Comparison of ENCODE assay signal across 9 cellular contexts in the genomic region with DNA sequence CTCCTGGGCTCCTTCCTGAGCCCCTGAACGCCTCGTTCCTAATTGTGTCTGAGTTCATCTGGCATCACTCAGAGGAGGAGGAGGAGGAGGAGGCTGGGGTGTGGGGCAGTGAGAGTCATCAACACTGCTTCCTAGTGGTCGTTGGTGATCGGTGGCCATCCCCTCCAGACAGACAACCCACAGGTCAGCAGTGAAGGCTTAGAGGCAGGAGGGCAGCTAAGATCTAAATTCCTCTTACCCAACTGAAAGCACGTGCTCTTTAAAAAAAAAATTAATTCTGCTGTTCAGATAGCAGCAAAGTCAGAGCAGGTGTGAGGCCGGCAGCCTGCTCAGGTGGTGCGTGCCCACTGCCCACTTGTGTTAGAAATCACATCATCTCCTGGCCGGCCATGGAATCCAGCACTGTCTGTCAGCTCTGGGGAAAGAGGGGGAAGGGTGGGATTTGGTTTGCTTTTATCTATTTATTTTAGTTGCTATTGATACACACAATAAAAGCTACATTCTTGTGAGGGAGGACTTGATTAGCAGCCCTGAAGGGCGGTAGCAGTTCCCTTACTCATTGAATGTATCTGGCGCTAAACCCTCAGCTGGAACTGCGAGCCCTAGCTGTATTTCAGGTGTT. TPM values are rescaled to one million over a fixed set of nuclear protein-coding genes. Genes with fewer than 3 reads are reported as not detected.
DNase-seq lines count a peak whose midpoint lies in the region; ATAC-seq lines count a peak whose summit lies in the region.
"Had no signal": no experiment of that assay in that cellular context is flagged by ENCODE, and none has a peak within 500 bp of the region (broad histone marks: within the 10 kb centered on the region; RNA-seq: fewer than 3 reads in every experiment).

No MANE protein-coding gene starts in this region.

- H3K27ac ChIP-seq in naive thymus-derived CD4-positive, alpha-beta T cell (ENCODE audit: low read depth, low read length) = peak overlapping the region; percentile 34

- peaks cover 21% of the 10 kb centered on the region for H3K4me1 Mint-ChIP-seq in activated naive CD8-positive, alpha-beta T cell treated with anti-CD3 and anti-CD28 coated beads, Interleukin-2, amount 10 ng/mL, durations not matched to agents 7 days and 5 days
- peaks cover 16 to 44% (median 37%) of the 10 kb centered on the region in 7 donors for H3K4me1 Mint-ChIP-seq in naive thymus-derived CD4-positive, alpha-beta T cell

- peak overlapping the region; percentile 46 for H3K27ac Mint-ChIP-seq in activated naive CD8-positive, alpha-beta T cell treated with anti-CD3 and anti-CD28 coated beads, Interleukin-2, amount 10 ng/mL, durations not matched to agents 7 days and 5 days
- peak overlapping the region; percentile 47 to 99 (median 75) for H3K27ac Mint-ChIP-seq in naive thymus-derived CD4-positive, alpha-beta T cell

- peak overlapping the region; percentile 26 for H3K4me3 Mint-ChIP-seq in activated naive CD8-positive, alpha-beta T cell treated with anti-CD3 and anti-CD28 coated beads, Interleukin-2, amount 10 ng/mL, durations not matched to agents 7 days and 5 days
- peak overlapping the region in 7 of 10 donors; percentile 7 to 44 (median 27) for H3K4me3 Mint-ChIP-seq in naive thymus-derived CD4-positive, alpha-beta T cell

- H3K36me3 ChIP-seq in naive thymus-derived CD4-positive, alpha-beta T cell (ENCODE audit: control insufficient read depth in 2 of 3, insufficient read depth in 3 of 3, low read length in 3 of 3) = peaks cover 0 to 8% (median 0%) of the 10 kb centered on the region in 3 experiments

- no peak for ATAC-seq in activated naive CD8-positive, alpha-beta T cell treated with anti-CD3 and anti-CD28 coated beads, Interleukin-2, amount 10 ng/mL, durations not matched to agents 7 days and 5 days (ENCODE audit: low read depth)
- no peak for ATAC-seq in naive thymus-derived CD4-positive, alpha-beta T cell
- ATAC-seq in HG02798 (IDR thresholded peaks at IDR 0.05; ENCODE audit: poor library complexity, unreplicated experiment) (no peak), GM18868 (IDR thresholded peaks at IDR 0.05; ENCODE audit: unreplicated experiment) (no peak), HG03520 (IDR thresholded peaks at IDR 0.05; ENCODE audit: unreplicated experiment) (no peak)

- DNase-seq in DMS 273 treated with DMSO at 0.1 percent for 48 hours (lab: John Stamatoyannopoulos, UW) (peak; percentile 9), NAMALWA (ENCODE audit: low spot score) (peak; percentile 86)
- DNase-seq in activated naive CD8-positive, alpha-beta T cell treated with anti-CD3 and anti-CD28 coated beads, Interleukin-2, amount 10 ng/mL, durations not matched to agents 7 days and 5 days = no peak
- no peak for DNase-seq in naive thymus-derived CD4-positive, alpha-beta T cell
- DNase-seq in effector CD8-positive, alpha-beta T cell (lab: John Stamatoyannopoulos, UW) = no peak
- DNase-seq: SW 1271 had no signal

- peaks cover 16% of the 10 kb centered on the region for H3K36me3 Mint-ChIP-seq in activated naive CD8-positive, alpha-beta T cell treated with anti-CD3 and anti-CD28 coated beads, Interleukin-2, amount 10 ng/mL, durations not matched to agents 7 days and 5 days
- peaks cover 6 to 25% (median 19%) of the 10 kb centered on the region in 5 donors for H3K36me3 Mint-ChIP-seq in naive thymus-derived CD4-positive, alpha-beta T cell

- POLR2A ChIA-PET in activated naive CD8-positive, alpha-beta T cell treated with anti-CD3 and anti-CD28 coated beads, Interleukin-2, amount 10 ng/mL, durations not matched to agents 7 days and 5 days (lab: Charles Lee) = interaction anchor here (2.3 to 8.7 kb wide), 3 partner anchors 9 to 17 kb away, joined by 13 to 231 read pairs (median 153); no protein-coding TSS in a partner anchor
- POLR2A ChIA-PET in naive thymus-derived CD4-positive, alpha-beta T cell (lab: Charles Lee) = interaction anchor here (0.7 to 13.5 kb wide), 16 partner anchors 10 to 1188 kb away, joined by 3 to 426 read pairs (median 4); no protein-coding TSS in a partner anchor

- H3K9me3 ChIP-seq in naive thymus-derived CD4-positive, alpha-beta T cell (ENCODE audit: control insufficient read depth in 2 of 3, low read length in 3 of 3) = no peaks in the 10 kb centered on the region

- H3K4me3 ChIP-seq in naive thymus-derived CD4-positive, alpha-beta T cell (ENCODE audit: low read length) = no peak overlapping the region

- no peaks in the 10 kb centered on the region for H3K27me3 ChIP-seq in naive thymus-derived CD4-positive, alpha-beta T cell (ENCODE audit: control insufficient read depth in 2 of 2, insufficient read depth in 2 of 2, low read length in 2 of 2)

- H3K27me3 Mint-ChIP-seq in activated naive CD8-positive, alpha-beta T cell treated with anti-CD3 and anti-CD28 coated beads, Interleukin-2, amount 10 ng/mL, durations not matched to agents 7 days and 5 days = no peaks in the 10 kb centered on the region
- H3K27me3 Mint-ChIP-seq in naive thymus-derived CD4-positive, alpha-beta T cell = no peaks in the 10 kb centered on the region

- CTCF ChIA-PET in naive thymus-derived CD4-positive, alpha-beta T cell (lab: Charles Lee) = interaction anchor here (0.6 to 8.0 kb wide), 3 partner anchors 11 to 18 kb away, joined by 3 to 57 read pairs (median 12); no protein-coding TSS in a partner anchor

- no peaks in the 10 kb centered on the region for H3K9me3 Mint-ChIP-seq in activated naive CD8-positive, alpha-beta T cell treated with anti-CD3 and anti-CD28 coated beads, Interleukin-2, amount 10 ng/mL, durations not matched to agents 7 days and 5 days
- H3K9me3 Mint-ChIP-seq in naive thymus-derived CD4-positive, alpha-beta T cell = peaks cover 0 to 5% (median 0%) of the 10 kb centered on the region in 11 donors

- H3K4me1 ChIP-seq in naive thymus-derived CD4-positive, alpha-beta T cell (ENCODE audit: control insufficient read depth in 2 of 2, insufficient read depth in 2 of 2, low read length in 2 of 2) = peaks cover 19 to 20% of the 10 kb centered on the region in 2 donors

- intact Hi-C loops in naive thymus-derived CD4-positive, alpha-beta T cell (cut with micrococcal nuclease) = loop anchor here in 1 of 2 donors (2.0 kb wide), 1 partner anchor 37 kb away; no protein-coding TSS in a partner anchor

RNA-seq across cellular contexts. Expression of a gene that starts 46.6 kb away (rescaled TPM):
- total RNA-seq in activated naive CD8-positive, alpha-beta T cell treated with anti-CD3 and anti-CD28 coated beads, Interleukin-2, amount 10 ng/mL, durations not matched to agents 7 days and 5 days = 100 to 1,000 TPM; 369 to 382 TPM
- 100 to 1,000 TPM; 266 to 449 (median 405) TPM for total RNA-seq in naive thymus-derived CD4-positive, alpha-beta T cell
- polyA plus RNA-seq in naive thymus-derived CD4-positive, alpha-beta T cell = 100 to 1,000 TPM; 155 to 181 TPM

Comparison
In these comparisons a context has a peak if more than half of its experiments do, and no peak if none do; other contexts are left out.
1. DNase-seq: peak in DMS 273 treated with DMSO at 0.1 percent for 48 hours (single experiment) and NAMALWA (single experiment); none in activated naive CD8-positive, alpha-beta T cell treated with anti-CD3 and anti-CD28 coated beads, Interleukin-2, amount 10 ng/mL, durations not matched to agents 7 days and 5 days (single experiment), naive thymus-derived CD4-positive, alpha-beta T cell (0 of 9) and effector CD8-positive, alpha-beta T cell (single experiment).